In genomic region chr17:78804777-78805176, GRCh38 we compare ENCODE assay signal across 13 cellular contexts. TPM values are rescaled to one million over a fixed set of nuclear protein-coding genes. Genes with fewer than 3 reads are reported as not detected.
A peak's percentile ranks its signal among the peaks of the same experiment; 100 is the strongest.
DNase-seq lines count a peak whose midpoint lies in the region; ATAC-seq, FAIRE-seq and TF ChIP-seq lines count a peak whose summit lies in the region.
"Had no signal": no experiment of that assay in that cellular context is flagged by ENCODE, and none has a peak within 500 bp of the region (broad histone marks: within the 10 kb centered on the region; RNA-seq: fewer than 3 reads in every experiment).

No MANE protein-coding gene starts in this region.

- peak; percentile 28 for ATAC-seq in activated CD8-positive, alpha-beta T cell treated with anti-CD3 and anti-CD28 coated beads for 36 hours
- ATAC-seq in stimulated activated effector memory CD8-positive, alpha-beta T cell treated with anti-CD3 and anti-CD28 coated beads, Interleukin-12 subunit alpha, Interleukin-12 subunit beta, amount 100 ng/mL, for 72 hours = peak; percentile 76
- ATAC-seq in HG02885 (IDR thresholded peaks at IDR 0.05; ENCODE audit: poor library complexity, unreplicated experiment) = no peak
- ATAC-seq: GM23338 had no signal

- H3K4me3 ChIP-seq in fibroblast of mammary gland (ENCODE audit: control insufficient read depth, low read depth, low read length) = no peak overlapping the region
- H3K4me3 ChIP-seq: GM23338 had no signal

- no peaks in the 10 kb centered on the region for H3K27me3 Mint-ChIP-seq in activated CD4-positive, alpha-beta T cell treated with anti-CD3 and anti-CD28 coated beads, Interleukin-2, amount 10 ng/mL, durations not matched to agents 7 days and 5 days
- H3K27me3 Mint-ChIP-seq in activated CD8-positive, alpha-beta T cell treated with anti-CD3 and anti-CD28 coated beads for 36 hours = no peaks in the 10 kb centered on the region
- H3K27me3 Mint-ChIP-seq: type B pancreatic cell had no signal

- H3K27ac Mint-ChIP-seq in activated CD4-positive, alpha-beta T cell treated with anti-CD3 and anti-CD28 coated beads, Interleukin-2, amount 10 ng/mL, durations not matched to agents 7 days and 5 days = peak overlapping the region; percentile 90
- H3K27ac Mint-ChIP-seq in activated CD8-positive, alpha-beta T cell treated with anti-CD3 and anti-CD28 coated beads for 36 hours = peak overlapping the region; percentile 86
- H3K27ac Mint-ChIP-seq in stimulated activated effector memory CD8-positive, alpha-beta T cell treated with anti-CD3 and anti-CD28 coated beads, Interleukin-12 subunit alpha, Interleukin-12 subunit beta, amount 100 ng/mL, for 72 hours = peak overlapping the region; percentile 95
- H3K27ac Mint-ChIP-seq: mesothelial cell of epicardium, type B pancreatic cell had no signal

- CTCF ChIA-PET in activated CD4-positive, alpha-beta T cell treated with anti-CD3 and anti-CD28 coated beads, Interleukin-2, amount 10 ng/mL, durations not matched to agents 7 days and 5 days (lab: Charles Lee) = interaction anchor here (0.6 to 1.7 kb wide), 5 partner anchors 14 to 622 kb away, joined by 3 to 5 read pairs (median 4); no protein-coding TSS in a partner anchor
- CTCF ChIA-PET in activated CD8-positive, alpha-beta T cell treated with anti-CD3 and anti-CD28 coated beads for 36 hours (lab: Charles Lee) = interaction anchor here (0.7 to 3.2 kb wide), 5 partner anchors 14 to 96 kb away, joined by 3 to 16 read pairs (median 4); no protein-coding TSS in a partner anchor

- POLR2A ChIA-PET in activated CD4-positive, alpha-beta T cell treated with anti-CD3 and anti-CD28 coated beads, Interleukin-2, amount 10 ng/mL, durations not matched to agents 7 days and 5 days (lab: Charles Lee) = interaction anchor here (0.8 to 1.6 kb wide), 2 partner anchors 14 to 18 kb away, joined by 3 to 8 read pairs; no protein-coding TSS in a partner anchor
- POLR2A ChIA-PET in activated CD8-positive, alpha-beta T cell treated with anti-CD3 and anti-CD28 coated beads for 36 hours (lab: Charles Lee) = interaction anchor here (0.6 to 2.2 kb wide), 5 partner anchors 10 to 55 kb away, joined by 3 to 6 read pairs (median 4); partner anchors contain the start of gene USP36

- H3K4me1 Mint-ChIP-seq in activated CD4-positive, alpha-beta T cell treated with anti-CD3 and anti-CD28 coated beads, Interleukin-2, amount 10 ng/mL, durations not matched to agents 7 days and 5 days = peaks cover 73% of the 10 kb centered on the region
- peaks cover 48% of the 10 kb centered on the region for H3K4me1 Mint-ChIP-seq in activated CD8-positive, alpha-beta T cell treated with anti-CD3 and anti-CD28 coated beads for 36 hours (ENCODE audit: low read depth)
- peaks cover 68% of the 10 kb centered on the region for H3K4me1 Mint-ChIP-seq in stimulated activated effector memory CD8-positive, alpha-beta T cell treated with anti-CD3 and anti-CD28 coated beads, Interleukin-12 subunit alpha, Interleukin-12 subunit beta, amount 100 ng/mL, for 72 hours
- H3K4me1 Mint-ChIP-seq: GM23338 had no signal

- peaks cover 76% of the 10 kb centered on the region for H3K36me3 Mint-ChIP-seq in activated CD4-positive, alpha-beta T cell treated with anti-CD3 and anti-CD28 coated beads, Interleukin-2, amount 10 ng/mL, durations not matched to agents 7 days and 5 days (ENCODE audit: low read depth)
- H3K36me3 Mint-ChIP-seq in activated CD8-positive, alpha-beta T cell treated with anti-CD3 and anti-CD28 coated beads for 36 hours (ENCODE audit: low read depth) = peaks cover 65% of the 10 kb centered on the region
- H3K36me3 Mint-ChIP-seq in stimulated activated effector memory CD8-positive, alpha-beta T cell treated with anti-CD3 and anti-CD28 coated beads, Interleukin-12 subunit alpha, Interleukin-12 subunit beta, amount 100 ng/mL, for 72 hours = peaks cover 100% of the 10 kb centered on the region

- H3K9me3 Mint-ChIP-seq in activated CD4-positive, alpha-beta T cell treated with anti-CD3 and anti-CD28 coated beads, Interleukin-2, amount 10 ng/mL, durations not matched to agents 7 days and 5 days = no peaks in the 10 kb centered on the region
- H3K9me3 Mint-ChIP-seq in activated CD8-positive, alpha-beta T cell treated with anti-CD3 and anti-CD28 coated beads for 36 hours = no peaks in the 10 kb centered on the region
- no peaks in the 10 kb centered on the region for H3K9me3 Mint-ChIP-seq in stimulated activated effector memory CD8-positive, alpha-beta T cell treated with anti-CD3 and anti-CD28 coated beads, Interleukin-12 subunit alpha, Interleukin-12 subunit beta, amount 100 ng/mL, for 72 hours
- H3K9me3 Mint-ChIP-seq: GM23338, mesothelial cell of epicardium, type B pancreatic cell had no signal

- intact Hi-C loops in activated CD8-positive, alpha-beta T cell treated with anti-CD3 and anti-CD28 coated beads for 36 hours (cut with micrococcal nuclease) = loop anchor here (5.0 kb wide), 1 partner anchor 38 kb away; the partner anchor contains the start of gene USP36

- DNase-seq in activated CD4-positive, alpha-beta T cell treated with anti-CD3 and anti-CD28 coated beads, Interleukin-2, amount 10 ng/mL, durations not matched to agents 7 days and 5 days = no peak
- DNase-seq in activated CD4-positive, alpha-beta T cell treated with anti-CD3 and anti-CD28 coated beads for 4 hours = no peak
- DNase-seq in activated CD8-positive, alpha-beta T cell treated with anti-CD3 and anti-CD28 coated beads for 36 hours = peak; percentile 43
- DNase-seq in fibroblast of mammary gland (ENCODE audit: low read depth) (peak; percentile 25), RCC 7860 (ENCODE audit: low spot score) (no peak), SHP77 (lab: John Stamatoyannopoulos, UW) (no peak)
- DNase-seq in stimulated activated effector memory CD8-positive, alpha-beta T cell treated with anti-CD3 and anti-CD28 coated beads, Interleukin-12 subunit alpha, Interleukin-12 subunit beta, amount 100 ng/mL, for 72 hours (ENCODE audit: low spot score in 2 of 2) = peak in 1 of 2 donors; percentile 76
- DNase-seq: DMS 273 treated with DMSO at 0.1 percent for 48 hours, NCI-H345 had no signal

- H3K4me3 Mint-ChIP-seq in activated CD4-positive, alpha-beta T cell treated with anti-CD3 and anti-CD28 coated beads, Interleukin-2, amount 10 ng/mL, durations not matched to agents 7 days and 5 days = peak overlapping the region; percentile 31
- H3K4me3 Mint-ChIP-seq in activated CD8-positive, alpha-beta T cell treated with anti-CD3 and anti-CD28 coated beads for 36 hours = peak overlapping the region; percentile 20
- H3K4me3 Mint-ChIP-seq in stimulated activated effector memory CD8-positive, alpha-beta T cell treated with anti-CD3 and anti-CD28 coated beads, Interleukin-12 subunit alpha, Interleukin-12 subunit beta, amount 100 ng/mL, for 72 hours = peak overlapping the region; percentile 67
- H3K4me3 Mint-ChIP-seq: GM23338, mesothelial cell of epicardium, type B pancreatic cell had no signal

- FAIRE-seq in RCC 7860 (lab: Jason Lieb, UNC) = no peak

- TF ChIP-seq CTCF in activated CD8-positive, alpha-beta T cell treated with anti-CD3 and anti-CD28 coated beads for 36 hours (IDR thresholded peaks at IDR 0.05) = no peak
- TF ChIP-seq CTCF in fibroblast of mammary gland (conservative IDR thresholded peaks at IDR 0.05; ENCODE audit: control insufficient read depth, insufficient read depth, low read depth, low read length) = no peak

RNA-seq across cellular contexts. Expression of gene CYTH1, which starts 22.7 kb away (rescaled TPM):
- 100 to 1,000 TPM; 244 to 251 TPM for total RNA-seq in activated CD4-positive, alpha-beta T cell treated with anti-CD3 and anti-CD28 coated beads, Interleukin-2, amount 10 ng/mL, durations not matched to agents 7 days and 5 days
- 10 to 100 TPM; 95.1 to 96.0 TPM for total RNA-seq in activated CD8-positive, alpha-beta T cell treated with anti-CD3 and anti-CD28 coated beads for 36 hours

RNA-seq across cellular contexts. Expression of gene USP36, which starts 35.8 kb away (rescaled TPM):
- total RNA-seq in activated CD4-positive, alpha-beta T cell treated with anti-CD3 and anti-CD28 coated beads, Interleukin-2, amount 10 ng/mL, durations not matched to agents 7 days and 5 days = 10 to 100 TPM; 79.0 to 92.9 TPM
- total RNA-seq in activated CD8-positive, alpha-beta T cell treated with anti-CD3 and anti-CD28 coated beads for 36 hours = 10 to 100 TPM; 86.3 to 93.2 TPM

Comparison
In these comparisons a context has a peak if more than half of its experiments do, and no peak if none do; other contexts are left out.
1. DNase-seq: peak in activated CD8-positive, alpha-beta T cell treated with anti-CD3 and anti-CD28 coated beads for 36 hours (single experiment) and fibroblast of mammary gland (single experiment); none in activated CD4-positive, alpha-beta T cell treated with anti-CD3 and anti-CD28 coated beads, Interleukin-2, amount 10 ng/mL, durations not matched to agents 7 days and 5 days (single experiment), activated CD4-positive, alpha-beta T cell treated with anti-CD3 and anti-CD28 coated beads for 4 hours (0 of 2), RCC 7860 (single experiment) and SHP77 (0 of 2).
2. Peak in every context shown above with its lines, with median percentiles within 50 percentile points of each other: H3K27ac Mint-ChIP-seq and H3K4me3 Mint-ChIP-seq.